ENCODE assay signal across 1 cellular context in genomic region chr5:87844449-87844848, GRCh38.
TF ChIP-seq lines count a peak whose summit lies in the region.

No MANE protein-coding gene starts in this region.

TF ChIP-seq in SK-N-SH, 30 proteins besides CTCF, POLR2A, EP300 and RAD21 (continued from another document):
- TF ChIP-seq PBX3 (IDR thresholded peaks at IDR 0.05) (no peak), RFX5 (IDR thresholded peaks at IDR 0.05; ENCODE audit: low read length) (no peak), FOSL2 (IDR thresholded peaks at IDR 0.05; ENCODE audit: borderline replicate concordance, low read depth) (no peak), YY1 (IDR thresholded peaks at IDR 0.05; ENCODE audit: low read depth) (no peak), REST (IDR thresholded peaks at IDR 0.05; ENCODE audit: low read depth, low read length) (no peak), GABPA (IDR thresholded peaks at IDR 0.05; ENCODE audit: low read depth) (no peak), EZH2phosphoT487 (IDR thresholded peaks at IDR 0.05; ENCODE audit: borderline replicate concordance, low read depth) (no peak), MXI1 (IDR thresholded peaks at IDR 0.05; ENCODE audit: low read depth, low read length) (no peak), TAF1 (IDR thresholded peaks at IDR 0.05; ENCODE audit: borderline replicate concordance, low read depth, low read length) (no peak)
